In genomic region chr12:73352826-73353225, GRCh38 we compare ENCODE assay signal across 23 cellular contexts.
"Had no signal": no experiment of that assay in that cellular context is flagged by ENCODE, and none has a peak within 500 bp of the region (broad histone marks: within the 10 kb centered on the region; RNA-seq: fewer than 3 reads in every experiment).

No MANE protein-coding gene starts in this region.

- FAIRE-seq: K562, RCC 7860 had no signal

- H3K9me3 ChIP-seq: SJSA1 had no signal

- H3K4me2 ChIP-seq: KMS-11 had no signal

- H3K4me3 Mint-ChIP-seq: IgD-negative memory B cell had no signal

- H3K36me3 Mint-ChIP-seq: IgD-negative memory B cell had no signal

- H3K27me3 ChIP-seq: SJSA1 had no signal

- H3K36me3 ChIP-seq: SJSA1 had no signal

- H3K27ac ChIP-seq: KMS-11, SJSA1, SK-N-MC had no signal

- H3K4me3 ChIP-seq: K562, SJSA1, SK-N-MC had no signal

- H3K9ac ChIP-seq: KMS-11 had no signal

- ATAC-seq: K562 had no signal

- DNase-seq: Kasumi-1, MV-4-11, NCI-H1048, NCI-H1105, NCI-H1417, NCI-H1436 treated with DMSO at 0.1 percent for 48 hours, NCI-H1694 treated with DMSO at 0.1 percent for 48 hours, NCI-H1930, NCI-H2081, NCI-H2107, NCI-H2227 treated with DMSO at 0.1 percent for 48 hours, NCI-H524, NCI-H526 treated with DMSO at 0.1 percent for 48 hours, NCI-H748 treated with DMSO at 0.1 percent for 48 hours, Right ventricle myocardium superior, RPMI8226, SIG-M5 had no signal

- H3K4me1 ChIP-seq: SJSA1 had no signal

- H3K27ac Mint-ChIP-seq: IgD-negative memory B cell had no signal

- H3K27me3 Mint-ChIP-seq: IgD-negative memory B cell had no signal
